ENCODE assay signal across 1 cellular context in genomic region chr19:3397266-3398022, GRCh38.
TF ChIP-seq lines count a peak whose summit lies in the region.

No MANE protein-coding gene starts in this region.

TF ChIP-seq in HepG2, 621 proteins besides CTCF, POLR2A, EP300 and RAD21 (continued from another document and continues in another):
- peak; percentile 6 for TF ChIP-seq ZNF407 (CRISPR knock-in tag; IDR thresholded peaks at IDR 0.05; ENCODE audit: not compliant biosample characterization)
- TF ChIP-seq ETV6 (CRISPR knock-in tag; conservative IDR thresholded peaks at IDR 0.05) = 0 out of 2 replicates have a peak, but pooled peaks have one; percentile 24
- no peak for TF ChIP-seq HHEX (CRISPR knock-in tag; IDR thresholded peaks at IDR 0.05)
- peak; percentile 60; the same call in 1 of the 2 replicates for TF ChIP-seq THAP11 (CRISPR knock-in tag; IDR thresholded peaks at IDR 0.05)
- TF ChIP-seq KAT7 (CRISPR knock-in tag; IDR thresholded peaks at IDR 0.05; ENCODE audit: borderline replicate concordance) = peak; percentile 80
- no peak for TF ChIP-seq ZNF513 (CRISPR knock-in tag; conservative IDR thresholded peaks at IDR 0.05)
- no peak for TF ChIP-seq UBTF (CRISPR knock-in tag; IDR thresholded peaks at IDR 0.05)
- TF ChIP-seq ZNF460 (CRISPR knock-in tag; IDR thresholded peaks at IDR 0.05; ENCODE audit: borderline replicate concordance) = no peak; the same call in 1 of the 2 replicates
- no peak for TF ChIP-seq ZNF251 (CRISPR knock-in tag; IDR thresholded peaks at IDR 0.05)
- TF ChIP-seq DMAP1 (CRISPR knock-in tag; IDR thresholded peaks at IDR 0.05) = peak; percentile 75
- TF ChIP-seq ZNF710 (CRISPR knock-in tag; IDR thresholded peaks at IDR 0.05; ENCODE audit: borderline replicate concordance) = peak; percentile 25; the same call in 1 of the 2 replicates
- peak; percentile 71; the same call in 1 of the 2 replicates for TF ChIP-seq ZGPAT (CRISPR knock-in tag; IDR thresholded peaks at IDR 0.05)
- TF ChIP-seq GMEB2 (CRISPR knock-in tag; IDR thresholded peaks at IDR 0.05; ENCODE audit: low read depth) = no peak
- no peak for TF ChIP-seq TRAFD1 (CRISPR knock-in tag; IDR thresholded peaks at IDR 0.05; ENCODE audit: borderline replicate concordance)
- no peak for TF ChIP-seq RBM22 (optimal IDR thresholded peaks at IDR 0.05; ENCODE audit: low read length)
- peak; percentile 61; the same call in 1 of the 2 replicates for TF ChIP-seq TFAP4 (IDR thresholded peaks at IDR 0.05; ENCODE audit: borderline replicate concordance, low read depth)
- TF ChIP-seq ZFAT (CRISPR knock-in tag; conservative IDR thresholded peaks at IDR 0.05) = no peak
- no peak for TF ChIP-seq AHR (CRISPR knock-in tag; IDR thresholded peaks at IDR 0.05)
- TF ChIP-seq ZBTB7B (CRISPR knock-in tag; IDR thresholded peaks at IDR 0.05) = peak; percentile 97
- TF ChIP-seq LCORL (IDR thresholded peaks at IDR 0.05) = no peak
- TF ChIP-seq LCORL (CRISPR knock-in tag; IDR thresholded peaks at IDR 0.05) = peak; percentile 40; the same call in 1 of the 2 replicates
- TF ChIP-seq PHF21A (CRISPR knock-in tag; IDR thresholded peaks at IDR 0.05) = no peak
- no peak for TF ChIP-seq ZNF275 (CRISPR knock-in tag; IDR thresholded peaks at IDR 0.05; ENCODE audit: borderline replicate concordance)
- no peak for TF ChIP-seq MAFF (IDR thresholded peaks at IDR 0.05; ENCODE audit: low read depth, low read length)
- peak; percentile 100 for TF ChIP-seq THRA (CRISPR knock-in tag; IDR thresholded peaks at IDR 0.05; ENCODE audit: borderline replicate concordance)
